ENCODE assay signal across 16 cellular contexts in the genomic region with DNA sequence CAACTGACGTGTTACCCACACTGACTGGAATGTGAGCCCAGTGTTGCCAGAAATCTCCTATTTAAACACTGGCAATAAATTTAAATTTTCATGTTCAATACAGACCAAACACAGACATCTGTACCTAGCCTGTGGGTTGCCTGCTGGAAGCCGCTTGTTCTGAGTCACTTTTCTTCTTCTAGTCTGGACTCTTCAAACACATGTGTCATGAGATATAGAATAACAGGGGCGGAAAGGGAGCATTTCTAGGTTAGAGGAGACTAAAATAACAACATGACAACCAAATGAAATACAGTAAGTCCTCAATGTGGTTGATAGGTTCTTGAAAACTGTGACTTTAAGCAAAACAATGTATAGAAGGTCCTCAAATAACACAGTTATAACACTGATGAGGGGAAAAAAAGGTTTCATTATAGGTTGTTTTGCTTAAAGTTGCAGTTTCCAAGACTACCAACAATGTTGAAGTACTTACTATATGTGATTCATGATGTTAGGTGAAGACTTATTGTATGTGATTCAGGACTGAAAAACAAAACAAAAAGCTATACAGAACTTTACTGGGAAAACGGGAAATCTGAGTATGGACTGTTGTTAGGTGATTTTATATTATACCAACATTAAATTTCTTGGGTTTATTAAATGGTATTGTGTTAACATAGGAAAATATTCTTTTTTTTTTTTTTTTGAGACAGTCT.
DNase-seq lines count a peak whose midpoint lies in the region; ATAC-seq and TF ChIP-seq lines count a peak whose summit lies in the region.
"Had no signal": no experiment of that assay in that cellular context is flagged by ENCODE, and none has a peak within 500 bp of the region (broad histone marks: within the 10 kb centered on the region; RNA-seq: fewer than 3 reads in every experiment).

No MANE protein-coding gene starts in this region.

- H3K27me3 ChIP-seq in brain microvascular endothelial cell (replicated peaks): no peaks in the 10 kb centered on the region

- peaks cover 13% of the 10 kb centered on the region for H3K4me1 Mint-ChIP-seq in activated CD8-positive, alpha-beta T cell treated with anti-CD3 and anti-CD28 coated beads, Interleukin-2, amount 10 ng/mL, durations not matched to agents 7 days and 5 days (ENCODE audit: low read depth)
- H3K4me1 Mint-ChIP-seq in activated CD8-positive, alpha-beta T cell treated with anti-CD3 and anti-CD28 coated beads for 36 hours (ENCODE audit: low read depth): peaks cover 10% of the 10 kb centered on the region
- H3K4me1 Mint-ChIP-seq: activated B cell treated with CpG ODN at 0.5 μM for 24 hours had no signal

- peaks cover 26% of the 10 kb centered on the region for H3K36me3 Mint-ChIP-seq in activated CD8-positive, alpha-beta T cell treated with anti-CD3 and anti-CD28 coated beads, Interleukin-2, amount 10 ng/mL, durations not matched to agents 7 days and 5 days (ENCODE audit: low read depth)
- peaks cover 12% of the 10 kb centered on the region for H3K36me3 Mint-ChIP-seq in activated CD8-positive, alpha-beta T cell treated with anti-CD3 and anti-CD28 coated beads for 36 hours (ENCODE audit: low read depth)

- H3K4me3 ChIP-seq in brain microvascular endothelial cell (ENCODE audit: low read depth, low read length): no peak overlapping the region
- H3K4me3 ChIP-seq: mucosa of descending colon had no signal

- H3K36me3 ChIP-seq in brain microvascular endothelial cell (replicated peaks): peaks cover 7% of the 10 kb centered on the region

- POLR2A ChIA-PET in activated CD8-positive, alpha-beta T cell treated with anti-CD3 and anti-CD28 coated beads, Interleukin-2, amount 10 ng/mL, durations not matched to agents 7 days and 5 days (lab: Charles Lee): no interaction called here
- POLR2A ChIA-PET in activated CD8-positive, alpha-beta T cell treated with anti-CD3 and anti-CD28 coated beads for 36 hours (lab: Charles Lee): no interaction called here

- no peaks in the 10 kb centered on the region for H3K27me3 Mint-ChIP-seq in activated CD8-positive, alpha-beta T cell treated with anti-CD3 and anti-CD28 coated beads, Interleukin-2, amount 10 ng/mL, durations not matched to agents 7 days and 5 days (ENCODE audit: low read depth)
- no peaks in the 10 kb centered on the region for H3K27me3 Mint-ChIP-seq in activated CD8-positive, alpha-beta T cell treated with anti-CD3 and anti-CD28 coated beads for 36 hours
- H3K27me3 Mint-ChIP-seq: activated B cell treated with CpG ODN at 0.5 μM for 24 hours; activated naive CD4-positive, alpha-beta T cell treated with anti-CD3 and anti-CD28 coated beads, Interleukin-2, amount 10 ng/mL, durations not matched to agents 7 days and 5 days had no signal

- no peaks in the 10 kb centered on the region for H3K9me3 Mint-ChIP-seq in activated CD8-positive, alpha-beta T cell treated with anti-CD3 and anti-CD28 coated beads, Interleukin-2, amount 10 ng/mL, durations not matched to agents 7 days and 5 days (ENCODE audit: insufficient read depth)
- no peaks in the 10 kb centered on the region for H3K9me3 Mint-ChIP-seq in activated CD8-positive, alpha-beta T cell treated with anti-CD3 and anti-CD28 coated beads for 36 hours
- H3K9me3 Mint-ChIP-seq: activated B cell treated with CpG ODN at 0.5 μM for 24 hours; activated naive CD4-positive, alpha-beta T cell treated with anti-CD3 and anti-CD28 coated beads, Interleukin-2, amount 10 ng/mL, durations not matched to agents 7 days and 5 days had no signal

- peak overlapping the region; percentile 77 for H3K27ac ChIP-seq in brain microvascular endothelial cell

- no peak overlapping the region for H3K27ac Mint-ChIP-seq in activated CD8-positive, alpha-beta T cell treated with anti-CD3 and anti-CD28 coated beads, Interleukin-2, amount 10 ng/mL, durations not matched to agents 7 days and 5 days
- no peak overlapping the region for H3K27ac Mint-ChIP-seq in activated CD8-positive, alpha-beta T cell treated with anti-CD3 and anti-CD28 coated beads for 36 hours
- H3K27ac Mint-ChIP-seq: activated B cell treated with CpG ODN at 0.5 μM for 24 hours; activated naive CD4-positive, alpha-beta T cell treated with anti-CD3 and anti-CD28 coated beads, Interleukin-2, amount 10 ng/mL, durations not matched to agents 7 days and 5 days had no signal

- intact Hi-C loops in activated CD8-positive, alpha-beta T cell treated with anti-CD3 and anti-CD28 coated beads for 36 hours (cut with micrococcal nuclease): no loop called here

- no peak for DNase-seq in activated CD8-positive, alpha-beta T cell treated with anti-CD3 and anti-CD28 coated beads, Interleukin-2, amount 10 ng/mL, durations not matched to agents 7 days and 5 days
- DNase-seq in activated CD8-positive, alpha-beta T cell treated with anti-CD3 and anti-CD28 coated beads for 36 hours: no peak
- peak; percentile 88 for DNase-seq in brain microvascular endothelial cell
- DNase-seq in iris pigment epithelial cell (ENCODE audit: low read depth): peak; percentile 74
- peak; percentile 21 for DNase-seq in superior temporal gyrus (ENCODE audit: extremely low spot score)
- DNase-seq in NCI-H2227 (lab: John Stamatoyannopoulos, UW; ENCODE audit: unreplicated experiment): no peak
- no peak for DNase-seq in 8988T
- DNase-seq: activated B cell treated with CpG ODN at 0.5 μM for 24 hours; activated CD8-positive, alpha-beta memory T cell treated with anti-CD3 and anti-CD28 coated beads, Interleukin-2, amount 50 U/mL, for 4 hours; activated naive CD4-positive, alpha-beta T cell treated with anti-CD3 and anti-CD28 coated beads, Interleukin-2, amount 10 ng/mL, durations not matched to agents 7 days and 5 days; caudate nucleus; COR-L47; kidney glomerular epithelial cell; mucosa of descending colon; stimulated activated CD4-positive, alpha-beta T cell treated with anti-CD3 and anti-CD28 coated beads, Interleukin-15, amount 100 ng/mL, for 24 hours had no signal

- ATAC-seq in activated CD8-positive, alpha-beta T cell treated with anti-CD3 and anti-CD28 coated beads, Interleukin-2, amount 10 ng/mL, durations not matched to agents 7 days and 5 days: peak; percentile 23
- no peak for ATAC-seq in activated CD8-positive, alpha-beta T cell treated with anti-CD3 and anti-CD28 coated beads for 36 hours
- no peak for ATAC-seq in GM21737 (IDR thresholded peaks at IDR 0.05; ENCODE audit: unreplicated experiment)
- ATAC-seq: mucosa of descending colon had no signal

- in situ Hi-C loops in brain microvascular endothelial cell (cut with HindIII; ENCODE audit: low pct_ligation_motif_present, low sequenced_read_pairs): no loop called here

- CTCF ChIA-PET in activated CD8-positive, alpha-beta T cell treated with anti-CD3 and anti-CD28 coated beads, Interleukin-2, amount 10 ng/mL, durations not matched to agents 7 days and 5 days (lab: Charles Lee): no interaction called here
- CTCF ChIA-PET in activated CD8-positive, alpha-beta T cell treated with anti-CD3 and anti-CD28 coated beads for 36 hours (lab: Charles Lee): interaction anchor here (1.3 kb wide), 1 partner anchor 45 kb away, joined by 6 read pairs; no protein-coding TSS in a partner anchor

- TF ChIP-seq CTCF in activated CD8-positive, alpha-beta T cell treated with anti-CD3 and anti-CD28 coated beads for 36 hours (IDR thresholded peaks at IDR 0.05): no peak
- TF ChIP-seq CTCF in brain microvascular endothelial cell (IDR thresholded peaks at IDR 0.05; ENCODE audit: low read depth, low read length, missing control alignments): no peak

- no peak overlapping the region for H3K4me3 Mint-ChIP-seq in activated CD8-positive, alpha-beta T cell treated with anti-CD3 and anti-CD28 coated beads, Interleukin-2, amount 10 ng/mL, durations not matched to agents 7 days and 5 days
- no peak overlapping the region for H3K4me3 Mint-ChIP-seq in activated CD8-positive, alpha-beta T cell treated with anti-CD3 and anti-CD28 coated beads for 36 hours
- H3K4me3 Mint-ChIP-seq: activated B cell treated with CpG ODN at 0.5 μM for 24 hours; activated naive CD4-positive, alpha-beta T cell treated with anti-CD3 and anti-CD28 coated beads, Interleukin-2, amount 10 ng/mL, durations not matched to agents 7 days and 5 days had no signal

Comparison
In these comparisons a context has a peak if more than half of its experiments do, and no peak if none do; other contexts are left out.
1. DNase-seq: peak in brain microvascular endothelial cell (single experiment), iris pigment epithelial cell (single experiment) and superior temporal gyrus (single experiment); none in activated CD8-positive, alpha-beta T cell treated with anti-CD3 and anti-CD28 coated beads, Interleukin-2, amount 10 ng/mL, durations not matched to agents 7 days and 5 days (single experiment), activated CD8-positive, alpha-beta T cell treated with anti-CD3 and anti-CD28 coated beads for 36 hours (single experiment), NCI-H2227 (single experiment) and 8988T (single experiment).